In the genomic region with DNA sequence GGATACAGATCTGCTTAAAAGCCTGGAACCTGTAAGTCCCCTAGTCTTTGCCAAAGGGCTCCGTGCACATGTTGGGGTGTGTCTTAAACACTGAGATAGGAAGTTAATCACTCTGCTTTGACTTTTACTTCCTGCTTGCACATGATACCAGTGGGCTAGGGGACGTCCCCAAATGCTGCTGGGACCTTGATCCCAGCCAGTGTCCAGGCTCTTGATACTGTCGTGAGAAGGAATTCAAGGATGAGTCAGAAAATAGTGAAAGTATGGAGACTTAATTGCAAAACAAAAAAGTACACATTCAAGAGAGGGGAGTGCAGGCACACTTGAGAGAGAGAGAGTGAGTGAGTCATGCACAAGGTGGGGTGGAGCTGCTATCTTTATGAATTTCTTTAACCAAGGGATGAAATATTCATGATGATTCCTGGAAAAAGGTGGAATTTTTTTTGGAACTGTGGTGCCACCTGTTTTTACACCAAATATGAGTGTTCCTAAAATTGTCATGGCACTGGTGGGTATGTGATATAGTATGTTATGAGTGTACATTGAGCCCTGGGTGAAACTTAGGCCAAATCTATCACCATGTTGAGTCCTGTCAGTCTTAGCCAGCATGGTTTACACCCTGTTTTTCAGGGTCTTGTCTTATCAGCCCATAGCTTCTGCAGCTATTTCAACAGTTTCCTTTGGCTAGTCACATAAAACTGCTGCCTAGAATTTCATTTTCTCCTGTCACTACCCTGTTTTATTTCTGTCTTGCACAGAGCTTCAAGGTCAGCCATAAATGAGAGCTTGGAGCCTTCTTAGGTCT, we compare ENCODE assay signal across 1 cellular context.
TF ChIP-seq lines count a peak whose summit lies in the region.

No MANE protein-coding gene starts in this region.

TF ChIP-seq in K562, 482 proteins besides CTCF, POLR2A, EP300 and RAD21 (continued from another document and continues in another):
- TF ChIP-seq, protein P1, sequence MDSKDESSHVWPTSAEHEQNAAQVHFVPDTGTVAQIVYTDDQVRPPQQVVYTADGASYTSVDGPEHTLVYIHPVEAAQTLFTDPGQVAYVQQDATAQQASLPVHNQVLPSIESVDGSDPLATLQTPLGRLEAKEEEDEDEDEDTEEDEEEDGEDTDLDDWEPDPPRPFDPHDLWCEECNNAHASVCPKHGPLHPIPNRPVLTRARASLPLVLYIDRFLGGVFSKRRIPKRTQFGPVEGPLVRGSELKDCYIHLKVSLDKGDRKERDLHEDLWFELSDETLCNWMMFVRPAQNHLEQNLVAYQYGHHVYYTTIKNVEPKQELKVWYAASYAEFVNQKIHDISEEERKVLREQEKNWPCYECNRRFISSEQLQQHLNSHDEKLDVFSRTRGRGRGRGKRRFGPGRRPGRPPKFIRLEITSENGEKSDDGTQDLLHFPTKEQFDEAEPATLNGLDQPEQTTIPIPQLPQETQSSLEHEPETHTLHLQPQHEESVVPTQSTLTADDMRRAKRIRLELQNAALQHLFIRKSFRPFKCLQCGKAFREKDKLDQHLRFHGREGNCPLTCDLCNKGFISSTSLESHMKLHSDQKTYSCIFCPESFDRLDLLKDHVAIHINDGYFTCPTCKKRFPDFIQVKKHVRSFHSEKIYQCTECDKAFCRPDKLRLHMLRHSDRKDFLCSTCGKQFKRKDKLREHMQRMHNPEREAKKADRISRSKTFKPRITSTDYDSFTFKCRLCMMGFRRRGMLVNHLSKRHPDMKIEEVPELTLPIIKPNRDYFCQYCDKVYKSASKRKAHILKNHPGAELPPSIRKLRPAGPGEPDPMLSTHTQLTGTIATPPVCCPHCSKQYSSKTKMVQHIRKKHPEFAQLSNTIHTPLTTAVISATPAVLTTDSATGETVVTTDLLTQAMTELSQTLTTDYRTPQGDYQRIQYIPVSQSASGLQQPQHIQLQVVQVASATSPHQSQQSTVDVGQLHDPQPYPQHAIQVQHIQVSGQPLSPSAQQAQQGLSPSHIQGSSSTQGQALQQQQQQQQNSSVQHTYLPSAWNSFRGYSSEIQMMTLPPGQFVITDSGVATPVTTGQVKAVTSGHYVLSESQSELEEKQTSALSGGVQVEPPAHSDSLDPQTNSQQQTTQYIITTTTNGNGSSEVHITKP (IDR thresholded peaks at IDR 0.05; ENCODE audit: partially characterized antibody): peak; percentile 20
- TF ChIP-seq CC2D1A (IDR thresholded peaks at IDR 0.05) (0 out of 2 replicates have a peak, but pooled peaks have one; percentile 36), CCNT2 (IDR thresholded peaks at IDR 0.05; ENCODE audit: borderline replicate concordance, extremely low read depth, insufficient read length, low read depth, low read length) (peak; percentile 59), MTA2 (IDR thresholded peaks at IDR 0.05; ENCODE audit: low read depth) (0 out of 2 replicates have a peak, but pooled peaks have one; percentile 28), RNF2 (IDR thresholded peaks at IDR 0.05) (peak; percentile 31; the same call in 1 of the 2 replicates), CBFA2T3 (IDR thresholded peaks at IDR 0.05) (peak; percentile 85), BHLHE40 (IDR thresholded peaks at IDR 0.05; ENCODE audit: low read length) (peak; percentile 70), NR2C1 (IDR thresholded peaks at IDR 0.05) (no peak), NR2C1 (tag; IDR thresholded peaks at IDR 0.05) (0 out of 2 replicates have a peak, but pooled peaks have one; percentile 33), EP400 (IDR thresholded peaks at IDR 0.05) (peak; percentile 39; the same call in 1 of the 2 replicates), MEIS2 (IDR thresholded peaks at IDR 0.05; ENCODE audit: partially characterized antibody) (peak; percentile 87), ZNF507 (tag; conservative IDR thresholded peaks at IDR 0.05) (no peak), CEBPB (tag; IDR thresholded peaks at IDR 0.05) (peak; percentile 66)
- TF ChIP-seq, protein P2, sequence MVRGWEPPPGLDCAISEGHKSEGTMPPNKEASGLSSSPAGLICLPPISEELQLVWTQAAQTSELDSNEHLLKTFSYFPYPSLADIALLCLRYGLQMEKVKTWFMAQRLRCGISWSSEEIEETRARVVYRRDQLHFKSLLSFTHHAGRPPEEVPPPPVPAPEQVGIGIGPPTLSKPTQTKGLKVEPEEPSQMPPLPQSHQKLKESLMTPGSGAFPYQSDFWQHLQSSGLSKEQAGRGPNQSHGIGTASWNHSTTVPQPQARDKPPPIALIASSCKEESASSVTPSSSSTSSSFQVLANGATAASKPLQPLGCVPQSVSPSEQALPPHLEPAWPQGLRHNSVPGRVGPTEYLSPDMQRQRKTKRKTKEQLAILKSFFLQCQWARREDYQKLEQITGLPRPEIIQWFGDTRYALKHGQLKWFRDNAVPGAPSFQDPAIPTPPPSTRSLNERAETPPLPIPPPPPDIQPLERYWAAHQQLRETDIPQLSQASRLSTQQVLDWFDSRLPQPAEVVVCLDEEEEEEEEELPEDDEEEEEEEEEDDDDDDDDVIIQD (CRISPR knock-in tag; IDR thresholded peaks at IDR 0.05): no peak
- TF ChIP-seq, protein P3, sequence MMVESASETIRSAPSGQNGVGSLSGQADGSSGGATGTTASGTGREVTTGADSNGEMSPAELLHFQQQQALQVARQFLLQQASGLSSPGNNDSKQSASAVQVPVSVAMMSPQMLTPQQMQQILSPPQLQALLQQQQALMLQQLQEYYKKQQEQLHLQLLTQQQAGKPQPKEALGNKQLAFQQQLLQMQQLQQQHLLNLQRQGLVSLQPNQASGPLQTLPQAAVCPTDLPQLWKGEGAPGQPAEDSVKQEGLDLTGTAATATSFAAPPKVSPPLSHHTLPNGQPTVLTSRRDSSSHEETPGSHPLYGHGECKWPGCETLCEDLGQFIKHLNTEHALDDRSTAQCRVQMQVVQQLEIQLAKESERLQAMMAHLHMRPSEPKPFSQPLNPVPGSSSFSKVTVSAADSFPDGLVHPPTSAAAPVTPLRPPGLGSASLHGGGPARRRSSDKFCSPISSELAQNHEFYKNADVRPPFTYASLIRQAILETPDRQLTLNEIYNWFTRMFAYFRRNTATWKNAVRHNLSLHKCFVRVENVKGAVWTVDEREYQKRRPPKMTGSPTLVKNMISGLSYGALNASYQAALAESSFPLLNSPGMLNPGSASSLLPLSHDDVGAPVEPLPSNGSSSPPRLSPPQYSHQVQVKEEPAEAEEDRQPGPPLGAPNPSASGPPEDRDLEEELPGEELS (CRISPR knock-in tag; IDR thresholded peaks at IDR 0.05; ENCODE audit: borderline replicate concordance): no peak
- TF ChIP-seq, protein P4, sequence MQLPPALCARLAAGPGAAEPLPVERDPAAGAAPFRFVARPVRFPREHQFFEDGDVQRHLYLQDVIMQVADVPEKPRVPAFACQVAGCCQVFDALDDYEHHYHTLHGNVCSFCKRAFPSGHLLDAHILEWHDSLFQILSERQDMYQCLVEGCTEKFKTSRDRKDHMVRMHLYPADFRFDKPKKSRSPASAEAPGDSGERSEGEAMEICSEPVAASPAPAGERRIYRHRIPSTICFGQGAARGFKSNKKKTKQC (CRISPR knock-in tag; IDR thresholded peaks at IDR 0.05): no peak
- TF ChIP-seq, protein P5, sequence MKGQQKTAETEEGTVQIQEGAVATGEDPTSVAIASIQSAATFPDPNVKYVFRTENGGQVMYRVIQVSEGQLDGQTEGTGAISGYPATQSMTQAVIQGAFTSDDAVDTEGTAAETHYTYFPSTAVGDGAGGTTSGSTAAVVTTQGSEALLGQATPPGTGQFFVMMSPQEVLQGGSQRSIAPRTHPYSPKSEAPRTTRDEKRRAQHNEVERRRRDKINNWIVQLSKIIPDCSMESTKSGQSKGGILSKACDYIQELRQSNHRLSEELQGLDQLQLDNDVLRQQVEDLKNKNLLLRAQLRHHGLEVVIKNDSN (CRISPR knock-in tag; IDR thresholded peaks at IDR 0.05): no peak
- TF ChIP-seq, protein P6, sequence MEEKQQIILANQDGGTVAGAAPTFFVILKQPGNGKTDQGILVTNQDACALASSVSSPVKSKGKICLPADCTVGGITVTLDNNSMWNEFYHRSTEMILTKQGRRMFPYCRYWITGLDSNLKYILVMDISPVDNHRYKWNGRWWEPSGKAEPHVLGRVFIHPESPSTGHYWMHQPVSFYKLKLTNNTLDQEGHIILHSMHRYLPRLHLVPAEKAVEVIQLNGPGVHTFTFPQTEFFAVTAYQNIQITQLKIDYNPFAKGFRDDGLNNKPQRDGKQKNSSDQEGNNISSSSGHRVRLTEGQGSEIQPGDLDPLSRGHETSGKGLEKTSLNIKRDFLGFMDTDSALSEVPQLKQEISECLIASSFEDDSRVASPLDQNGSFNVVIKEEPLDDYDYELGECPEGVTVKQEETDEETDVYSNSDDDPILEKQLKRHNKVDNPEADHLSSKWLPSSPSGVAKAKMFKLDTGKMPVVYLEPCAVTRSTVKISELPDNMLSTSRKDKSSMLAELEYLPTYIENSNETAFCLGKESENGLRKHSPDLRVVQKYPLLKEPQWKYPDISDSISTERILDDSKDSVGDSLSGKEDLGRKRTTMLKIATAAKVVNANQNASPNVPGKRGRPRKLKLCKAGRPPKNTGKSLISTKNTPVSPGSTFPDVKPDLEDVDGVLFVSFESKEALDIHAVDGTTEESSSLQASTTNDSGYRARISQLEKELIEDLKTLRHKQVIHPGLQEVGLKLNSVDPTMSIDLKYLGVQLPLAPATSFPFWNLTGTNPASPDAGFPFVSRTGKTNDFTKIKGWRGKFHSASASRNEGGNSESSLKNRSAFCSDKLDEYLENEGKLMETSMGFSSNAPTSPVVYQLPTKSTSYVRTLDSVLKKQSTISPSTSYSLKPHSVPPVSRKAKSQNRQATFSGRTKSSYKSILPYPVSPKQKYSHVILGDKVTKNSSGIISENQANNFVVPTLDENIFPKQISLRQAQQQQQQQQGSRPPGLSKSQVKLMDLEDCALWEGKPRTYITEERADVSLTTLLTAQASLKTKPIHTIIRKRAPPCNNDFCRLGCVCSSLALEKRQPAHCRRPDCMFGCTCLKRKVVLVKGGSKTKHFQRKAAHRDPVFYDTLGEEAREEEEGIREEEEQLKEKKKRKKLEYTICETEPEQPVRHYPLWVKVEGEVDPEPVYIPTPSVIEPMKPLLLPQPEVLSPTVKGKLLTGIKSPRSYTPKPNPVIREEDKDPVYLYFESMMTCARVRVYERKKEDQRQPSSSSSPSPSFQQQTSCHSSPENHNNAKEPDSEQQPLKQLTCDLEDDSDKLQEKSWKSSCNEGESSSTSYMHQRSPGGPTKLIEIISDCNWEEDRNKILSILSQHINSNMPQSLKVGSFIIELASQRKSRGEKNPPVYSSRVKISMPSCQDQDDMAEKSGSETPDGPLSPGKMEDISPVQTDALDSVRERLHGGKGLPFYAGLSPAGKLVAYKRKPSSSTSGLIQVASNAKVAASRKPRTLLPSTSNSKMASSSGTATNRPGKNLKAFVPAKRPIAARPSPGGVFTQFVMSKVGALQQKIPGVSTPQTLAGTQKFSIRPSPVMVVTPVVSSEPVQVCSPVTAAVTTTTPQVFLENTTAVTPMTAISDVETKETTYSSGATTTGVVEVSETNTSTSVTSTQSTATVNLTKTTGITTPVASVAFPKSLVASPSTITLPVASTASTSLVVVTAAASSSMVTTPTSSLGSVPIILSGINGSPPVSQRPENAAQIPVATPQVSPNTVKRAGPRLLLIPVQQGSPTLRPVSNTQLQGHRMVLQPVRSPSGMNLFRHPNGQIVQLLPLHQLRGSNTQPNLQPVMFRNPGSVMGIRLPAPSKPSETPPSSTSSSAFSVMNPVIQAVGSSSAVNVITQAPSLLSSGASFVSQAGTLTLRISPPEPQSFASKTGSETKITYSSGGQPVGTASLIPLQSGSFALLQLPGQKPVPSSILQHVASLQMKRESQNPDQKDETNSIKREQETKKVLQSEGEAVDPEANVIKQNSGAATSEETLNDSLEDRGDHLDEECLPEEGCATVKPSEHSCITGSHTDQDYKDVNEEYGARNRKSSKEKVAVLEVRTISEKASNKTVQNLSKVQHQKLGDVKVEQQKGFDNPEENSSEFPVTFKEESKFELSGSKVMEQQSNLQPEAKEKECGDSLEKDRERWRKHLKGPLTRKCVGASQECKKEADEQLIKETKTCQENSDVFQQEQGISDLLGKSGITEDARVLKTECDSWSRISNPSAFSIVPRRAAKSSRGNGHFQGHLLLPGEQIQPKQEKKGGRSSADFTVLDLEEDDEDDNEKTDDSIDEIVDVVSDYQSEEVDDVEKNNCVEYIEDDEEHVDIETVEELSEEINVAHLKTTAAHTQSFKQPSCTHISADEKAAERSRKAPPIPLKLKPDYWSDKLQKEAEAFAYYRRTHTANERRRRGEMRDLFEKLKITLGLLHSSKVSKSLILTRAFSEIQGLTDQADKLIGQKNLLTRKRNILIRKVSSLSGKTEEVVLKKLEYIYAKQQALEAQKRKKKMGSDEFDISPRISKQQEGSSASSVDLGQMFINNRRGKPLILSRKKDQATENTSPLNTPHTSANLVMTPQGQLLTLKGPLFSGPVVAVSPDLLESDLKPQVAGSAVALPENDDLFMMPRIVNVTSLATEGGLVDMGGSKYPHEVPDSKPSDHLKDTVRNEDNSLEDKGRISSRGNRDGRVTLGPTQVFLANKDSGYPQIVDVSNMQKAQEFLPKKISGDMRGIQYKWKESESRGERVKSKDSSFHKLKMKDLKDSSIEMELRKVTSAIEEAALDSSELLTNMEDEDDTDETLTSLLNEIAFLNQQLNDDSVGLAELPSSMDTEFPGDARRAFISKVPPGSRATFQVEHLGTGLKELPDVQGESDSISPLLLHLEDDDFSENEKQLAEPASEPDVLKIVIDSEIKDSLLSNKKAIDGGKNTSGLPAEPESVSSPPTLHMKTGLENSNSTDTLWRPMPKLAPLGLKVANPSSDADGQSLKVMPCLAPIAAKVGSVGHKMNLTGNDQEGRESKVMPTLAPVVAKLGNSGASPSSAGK (IDR thresholded peaks at IDR 0.05): peak; percentile 19; the same call in 1 of the 2 replicates
